Comparison of ENCODE assay signal across 30 cellular contexts in genomic region chr16:86778108-86778745, GRCh38.
"Had no signal": no experiment of that assay in that cellular context is flagged by ENCODE, and none has a peak within 500 bp of the region (broad histone marks: within the 10 kb centered on the region; RNA-seq: fewer than 3 reads in every experiment).

No MANE protein-coding gene starts in this region.

- ATAC-seq: foreskin keratinocyte; gastroesophageal sphincter; heart left ventricle; left lobe of liver; mucosa of descending colon; natural killer cell treated with Interleukin-12 subunit alpha and Interleukin-12 subunit beta and Interleukin-15 and Interleukin-18, amount 100 ng/mL, for 72 hours; psoas muscle; right cardiac atrium; stimulated activated naive CD8-positive, alpha-beta T cell treated with anti-CD3 and anti-CD28 coated beads, Interleukin-15, amount 100 ng/mL, for 72 hours; upper lobe of right lung had no signal

- H3K4me1 ChIP-seq: colonic mucosa, foreskin keratinocyte, heart left ventricle, psoas muscle, suprapubic skin, transverse colon, upper lobe of right lung, vagina had no signal

- H3K4me2 ChIP-seq: hepatocyte, smooth muscle cell had no signal

- H3K79me2 ChIP-seq: hepatocyte had no signal

- H3K36me3 ChIP-seq: colonic mucosa, esophagus muscularis mucosa, gastroesophageal sphincter, heart left ventricle, ovary, suprapubic skin, transverse colon, upper lobe of right lung, vagina had no signal

- H3K27me3 ChIP-seq: colonic mucosa, ovary, vagina had no signal

- H3K27ac ChIP-seq: colonic mucosa, esophagus muscularis mucosa, foreskin keratinocyte, gastroesophageal sphincter, heart left ventricle, hepatocyte, ovary, psoas muscle, suprapubic skin, transverse colon, upper lobe of right lung, vagina had no signal

- H3K4me3 ChIP-seq: colonic mucosa, esophagus muscularis mucosa, gastroesophageal sphincter, heart left ventricle, hepatocyte, lung, mucosa of descending colon, ovary, psoas muscle, smooth muscle cell, suprapubic skin, transverse colon, upper lobe of right lung, vagina had no signal

- FAIRE-seq: endothelial cell of umbilical vein, kidney had no signal

- DNase-seq: colonic mucosa; dermis blood vessel endothelial cell; effector memory CD4-positive, alpha-beta T cell; heart left ventricle; kidney; mucosa of descending colon; naive B cell; nucleus accumbens; ovary; psoas muscle; right cardiac atrium; stimulated activated CD4-positive, alpha-beta T cell treated with anti-CD3 and anti-CD28 coated beads, Interleukin-12 subunit alpha, Interleukin-12 subunit beta, amount 100 ng/mL, for 4 hours; stimulated activated CD4-positive, alpha-beta T cell treated with anti-CD3 and anti-CD28 coated beads, Interleukin-1b, Interleukin-23, amount 100 ng/mL, for 48 hours; stimulated activated CD4-positive, alpha-beta T cell treated with anti-CD3 and anti-CD28 coated beads, Interleukin-4, amount 100 ng/mL, for 1 hour; stimulated activated CD8-positive, alpha-beta memory T cell treated with anti-CD3 and anti-CD28 coated beads, Interleukin-4, amount 100 ng/mL, for 48 hours; stimulated activated naive CD4-positive, alpha-beta T cell; stimulated activated naive CD8-positive, alpha-beta T cell treated with anti-CD3 and anti-CD28 coated beads, Interleukin-15, amount 100 ng/mL, for 72 hours; transverse colon; upper lobe of right lung had no signal

- H3K9me3 ChIP-seq: colonic mucosa, esophagus muscularis mucosa, gastroesophageal sphincter, heart left ventricle, mucosa of descending colon, ovary, psoas muscle, suprapubic skin, transverse colon, upper lobe of right lung, vagina had no signal

- H2AFZ ChIP-seq: hepatocyte had no signal
